In the genomic region with DNA sequence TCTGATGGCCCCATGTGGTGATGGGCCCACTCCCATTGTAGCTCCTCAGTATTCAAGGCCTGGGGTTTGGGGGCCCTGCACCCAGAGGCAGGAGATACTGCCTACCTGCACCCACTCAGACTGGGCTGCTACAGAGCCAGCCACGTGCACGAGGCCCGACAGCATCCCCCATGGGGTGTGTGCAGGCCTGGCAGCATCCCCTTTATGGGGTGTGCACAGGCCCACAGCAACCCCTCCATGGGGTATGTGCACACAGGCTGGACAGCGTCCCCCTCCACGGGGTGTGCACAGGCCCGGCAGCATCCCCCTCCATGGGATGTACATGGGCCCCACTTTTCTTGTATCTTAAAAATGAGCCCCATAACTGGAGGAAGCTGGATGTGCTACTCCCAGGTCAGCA, we compare ENCODE assay signal across 29 cellular contexts.
"Had no signal": no experiment of that assay in that cellular context is flagged by ENCODE, and none has a peak within 500 bp of the region (broad histone marks: within the 10 kb centered on the region; RNA-seq: fewer than 3 reads in every experiment).

No MANE protein-coding gene starts in this region.

- FAIRE-seq: colon, endometrium, endothelial cell of umbilical vein, frontal cortex had no signal

- H3K9me3 Mint-ChIP-seq: dendritic cell treated with granulocyte-macrophage colony-stimulating factor and Interleukin-4, amounts not matched to agents 40 ng/mL and 50 ng/mL, for 4 days; effector memory CD8-positive, alpha-beta T cell; endodermal cell had no signal

- H3K4me1 ChIP-seq: colonic mucosa, esophagus muscularis mucosa, esophagus squamous epithelium, foreskin keratinocyte, gastrocnemius medialis, gastroesophageal sphincter, heart left ventricle, heart right ventricle had no signal

- ATAC-seq: effector memory CD8-positive, alpha-beta T cell; esophagus mucosa; foreskin keratinocyte; gastrocnemius medialis; gastroesophageal sphincter; heart left ventricle had no signal

- H3K27me3 Mint-ChIP-seq: dendritic cell treated with granulocyte-macrophage colony-stimulating factor and Interleukin-4, amounts not matched to agents 40 ng/mL and 50 ng/mL, for 4 days had no signal

- DNase-seq: colonic mucosa; cortex of kidney; dermis blood vessel endothelial cell; dorsolateral prefrontal cortex; effector CD4-positive, alpha-beta T cell; effector CD8-positive, alpha-beta T cell; effector memory CD4-positive, alpha-beta T cell; effector memory CD8-positive, alpha-beta T cell; endodermal cell; erythroblast; esophagus squamous epithelium; foreskin fibroblast; foreskin keratinocyte; foreskin melanocyte; gastrocnemius medialis; glutamatergic neuron; head of caudate nucleus; heart left ventricle; heart right ventricle had no signal

- H3K27me3 ChIP-seq: colonic mucosa, dorsolateral prefrontal cortex, esophagus muscularis mucosa, esophagus squamous epithelium, foreskin keratinocyte had no signal

- H3K4me3 Mint-ChIP-seq: dendritic cell treated with granulocyte-macrophage colony-stimulating factor and Interleukin-4, amounts not matched to agents 40 ng/mL and 50 ng/mL, for 4 days; effector memory CD8-positive, alpha-beta T cell; endodermal cell had no signal

- H3K36me3 ChIP-seq: colonic mucosa, esophagus muscularis mucosa, esophagus squamous epithelium, gastrocnemius medialis, gastroesophageal sphincter, heart left ventricle, heart right ventricle had no signal

- H3K9me3 ChIP-seq: colonic mucosa, esophagus muscularis mucosa, esophagus squamous epithelium, gastrocnemius medialis, gastroesophageal sphincter, heart left ventricle, heart right ventricle had no signal

- H3K4me3 ChIP-seq: colonic mucosa, coronary artery, dorsolateral prefrontal cortex, esophagus muscularis mucosa, esophagus squamous epithelium, gastrocnemius medialis, gastroesophageal sphincter, heart left ventricle, heart right ventricle had no signal

- H3K27ac Mint-ChIP-seq: dendritic cell treated with granulocyte-macrophage colony-stimulating factor and Interleukin-4, amounts not matched to agents 40 ng/mL and 50 ng/mL, for 4 days; effector memory CD8-positive, alpha-beta T cell; endodermal cell had no signal

- H3K27ac ChIP-seq: colonic mucosa, coronary artery, epithelial cell of prostate, esophagus muscularis mucosa, esophagus squamous epithelium, foreskin keratinocyte, gastrocnemius medialis, gastroesophageal sphincter, heart left ventricle, heart right ventricle had no signal
